ENCODE assay signal across 1 cellular context in genomic region chr18:77526962-77527361, GRCh38.
TF ChIP-seq lines count a peak whose summit lies in the region.

No MANE protein-coding gene starts in this region.

TF ChIP-seq in HepG2, 621 proteins besides CTCF, POLR2A, EP300 and RAD21 (continued from another document):
- TF ChIP-seq PRDM10 (CRISPR knock-in tag; IDR thresholded peaks at IDR 0.05; ENCODE audit: low read depth), result no peak
- TF ChIP-seq LBX2 (CRISPR knock-in tag; IDR thresholded peaks at IDR 0.05; ENCODE audit: borderline replicate concordance), result no peak
- TF ChIP-seq IKZF5 (CRISPR knock-in tag; IDR thresholded peaks at IDR 0.05), result no peak
- TF ChIP-seq ZNF124 (CRISPR knock-in tag; IDR thresholded peaks at IDR 0.05), result no peak
- TF ChIP-seq FOXO4 (CRISPR knock-in tag; conservative IDR thresholded peaks at IDR 0.05), result no peak
- TF ChIP-seq PHF5A (CRISPR knock-in tag; IDR thresholded peaks at IDR 0.05; ENCODE audit: low read depth, unreplicated experiment), result no peak
- no peak for TF ChIP-seq DNMT3B (CRISPR knock-in tag; conservative IDR thresholded peaks at IDR 0.05)
